Comparison of ENCODE assay signal across 2 cellular contexts in the genomic region with DNA sequence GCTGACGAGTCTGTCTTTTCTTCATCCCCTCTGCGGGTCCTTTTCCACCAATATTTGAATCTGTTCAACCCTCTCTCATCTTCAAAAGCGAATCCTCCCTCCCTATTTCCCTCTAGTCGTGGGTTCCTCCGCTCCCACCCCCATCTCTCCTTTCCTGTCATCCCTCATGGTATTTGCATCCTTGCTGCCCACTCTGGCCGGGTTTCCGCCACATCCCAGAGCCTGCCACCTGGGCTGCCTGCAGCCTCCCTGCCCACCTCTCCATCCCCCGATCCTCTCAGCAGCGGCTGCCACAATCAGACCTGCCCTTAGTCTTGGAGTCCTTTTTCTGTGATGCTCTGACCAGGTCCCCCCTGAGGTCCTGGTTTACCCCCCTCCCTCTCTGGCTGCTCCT.
TF ChIP-seq lines count a peak whose summit lies in the region.

No MANE protein-coding gene starts in this region.

TF ChIP-seq in SK-N-SH, 30 proteins besides CTCF, POLR2A, EP300 and RAD21 (continued from another document):
- TF ChIP-seq, protein P1, sequence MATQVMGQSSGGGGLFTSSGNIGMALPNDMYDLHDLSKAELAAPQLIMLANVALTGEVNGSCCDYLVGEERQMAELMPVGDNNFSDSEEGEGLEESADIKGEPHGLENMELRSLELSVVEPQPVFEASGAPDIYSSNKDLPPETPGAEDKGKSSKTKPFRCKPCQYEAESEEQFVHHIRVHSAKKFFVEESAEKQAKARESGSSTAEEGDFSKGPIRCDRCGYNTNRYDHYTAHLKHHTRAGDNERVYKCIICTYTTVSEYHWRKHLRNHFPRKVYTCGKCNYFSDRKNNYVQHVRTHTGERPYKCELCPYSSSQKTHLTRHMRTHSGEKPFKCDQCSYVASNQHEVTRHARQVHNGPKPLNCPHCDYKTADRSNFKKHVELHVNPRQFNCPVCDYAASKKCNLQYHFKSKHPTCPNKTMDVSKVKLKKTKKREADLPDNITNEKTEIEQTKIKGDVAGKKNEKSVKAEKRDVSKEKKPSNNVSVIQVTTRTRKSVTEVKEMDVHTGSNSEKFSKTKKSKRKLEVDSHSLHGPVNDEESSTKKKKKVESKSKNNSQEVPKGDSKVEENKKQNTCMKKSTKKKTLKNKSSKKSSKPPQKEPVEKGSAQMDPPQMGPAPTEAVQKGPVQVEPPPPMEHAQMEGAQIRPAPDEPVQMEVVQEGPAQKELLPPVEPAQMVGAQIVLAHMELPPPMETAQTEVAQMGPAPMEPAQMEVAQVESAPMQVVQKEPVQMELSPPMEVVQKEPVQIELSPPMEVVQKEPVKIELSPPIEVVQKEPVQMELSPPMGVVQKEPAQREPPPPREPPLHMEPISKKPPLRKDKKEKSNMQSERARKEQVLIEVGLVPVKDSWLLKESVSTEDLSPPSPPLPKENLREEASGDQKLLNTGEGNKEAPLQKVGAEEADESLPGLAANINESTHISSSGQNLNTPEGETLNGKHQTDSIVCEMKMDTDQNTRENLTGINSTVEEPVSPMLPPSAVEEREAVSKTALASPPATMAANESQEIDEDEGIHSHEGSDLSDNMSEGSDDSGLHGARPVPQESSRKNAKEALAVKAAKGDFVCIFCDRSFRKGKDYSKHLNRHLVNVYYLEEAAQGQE (IDR thresholded peaks at IDR 0.05; ENCODE audit: low read depth, low read length): no peak
TF ChIP-seq in SK-N-SH: peak in this region for 1.

TF ChIP-seq in SK-N-SH treated with all-trans-retinoic acid at 6 μM for 48 hours, 23 proteins besides CTCF, POLR2A, EP300 and RAD21 (continued from another document):
- TF ChIP-seq, protein P2, sequence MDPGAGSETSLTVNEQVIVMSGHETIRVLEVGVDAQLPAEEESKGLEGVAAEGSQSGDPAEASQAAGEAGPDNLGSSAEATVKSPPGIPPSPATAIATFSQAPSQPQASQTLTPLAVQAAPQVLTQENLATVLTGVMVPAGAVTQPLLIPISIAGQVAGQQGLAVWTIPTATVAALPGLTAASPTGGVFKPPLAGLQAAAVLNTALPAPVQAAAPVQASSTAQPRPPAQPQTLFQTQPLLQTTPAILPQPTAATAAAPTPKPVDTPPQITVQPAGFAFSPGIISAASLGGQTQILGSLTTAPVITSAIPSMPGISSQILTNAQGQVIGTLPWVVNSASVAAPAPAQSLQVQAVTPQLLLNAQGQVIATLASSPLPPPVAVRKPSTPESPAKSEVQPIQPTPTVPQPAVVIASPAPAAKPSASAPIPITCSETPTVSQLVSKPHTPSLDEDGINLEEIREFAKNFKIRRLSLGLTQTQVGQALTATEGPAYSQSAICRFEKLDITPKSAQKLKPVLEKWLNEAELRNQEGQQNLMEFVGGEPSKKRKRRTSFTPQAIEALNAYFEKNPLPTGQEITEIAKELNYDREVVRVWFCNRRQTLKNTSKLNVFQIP (CRISPR knock-in tag; IDR thresholded peaks at IDR 0.05; ENCODE audit: borderline replicate concordance, low read depth): no peak
- no peak for TF ChIP-seq ZNF8 (CRISPR knock-in tag; IDR thresholded peaks at IDR 0.05)
- no peak for TF ChIP-seq GLIS3 (CRISPR knock-in tag; IDR thresholded peaks at IDR 0.05)
- TF ChIP-seq, protein P3, sequence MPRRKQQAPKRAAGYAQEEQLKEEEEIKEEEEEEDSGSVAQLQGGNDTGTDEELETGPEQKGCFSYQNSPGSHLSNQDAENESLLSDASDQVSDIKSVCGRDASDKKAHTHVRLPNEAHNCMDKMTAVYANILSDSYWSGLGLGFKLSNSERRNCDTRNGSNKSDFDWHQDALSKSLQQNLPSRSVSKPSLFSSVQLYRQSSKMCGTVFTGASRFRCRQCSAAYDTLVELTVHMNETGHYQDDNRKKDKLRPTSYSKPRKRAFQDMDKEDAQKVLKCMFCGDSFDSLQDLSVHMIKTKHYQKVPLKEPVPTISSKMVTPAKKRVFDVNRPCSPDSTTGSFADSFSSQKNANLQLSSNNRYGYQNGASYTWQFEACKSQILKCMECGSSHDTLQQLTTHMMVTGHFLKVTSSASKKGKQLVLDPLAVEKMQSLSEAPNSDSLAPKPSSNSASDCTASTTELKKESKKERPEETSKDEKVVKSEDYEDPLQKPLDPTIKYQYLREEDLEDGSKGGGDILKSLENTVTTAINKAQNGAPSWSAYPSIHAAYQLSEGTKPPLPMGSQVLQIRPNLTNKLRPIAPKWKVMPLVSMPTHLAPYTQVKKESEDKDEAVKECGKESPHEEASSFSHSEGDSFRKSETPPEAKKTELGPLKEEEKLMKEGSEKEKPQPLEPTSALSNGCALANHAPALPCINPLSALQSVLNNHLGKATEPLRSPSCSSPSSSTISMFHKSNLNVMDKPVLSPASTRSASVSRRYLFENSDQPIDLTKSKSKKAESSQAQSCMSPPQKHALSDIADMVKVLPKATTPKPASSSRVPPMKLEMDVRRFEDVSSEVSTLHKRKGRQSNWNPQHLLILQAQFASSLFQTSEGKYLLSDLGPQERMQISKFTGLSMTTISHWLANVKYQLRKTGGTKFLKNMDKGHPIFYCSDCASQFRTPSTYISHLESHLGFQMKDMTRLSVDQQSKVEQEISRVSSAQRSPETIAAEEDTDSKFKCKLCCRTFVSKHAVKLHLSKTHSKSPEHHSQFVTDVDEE (CRISPR knock-in tag; IDR thresholded peaks at IDR 0.05): no peak
- no peak for TF ChIP-seq BACH2 (CRISPR knock-in tag; IDR thresholded peaks at IDR 0.05; ENCODE audit: borderline replicate concordance)
- TF ChIP-seq TCF4 (CRISPR knock-in tag; IDR thresholded peaks at IDR 0.05; ENCODE audit: borderline replicate concordance): no peak
- no peak for TF ChIP-seq ARNTL (CRISPR knock-in tag; IDR thresholded peaks at IDR 0.05; ENCODE audit: borderline replicate concordance, low read depth)
- no peak for TF ChIP-seq OSR1 (CRISPR knock-in tag; IDR thresholded peaks at IDR 0.05)
- TF ChIP-seq ZNF565 (CRISPR knock-in tag; conservative IDR thresholded peaks at IDR 0.05; ENCODE audit: low read depth): no peak
- TF ChIP-seq, protein P4, sequence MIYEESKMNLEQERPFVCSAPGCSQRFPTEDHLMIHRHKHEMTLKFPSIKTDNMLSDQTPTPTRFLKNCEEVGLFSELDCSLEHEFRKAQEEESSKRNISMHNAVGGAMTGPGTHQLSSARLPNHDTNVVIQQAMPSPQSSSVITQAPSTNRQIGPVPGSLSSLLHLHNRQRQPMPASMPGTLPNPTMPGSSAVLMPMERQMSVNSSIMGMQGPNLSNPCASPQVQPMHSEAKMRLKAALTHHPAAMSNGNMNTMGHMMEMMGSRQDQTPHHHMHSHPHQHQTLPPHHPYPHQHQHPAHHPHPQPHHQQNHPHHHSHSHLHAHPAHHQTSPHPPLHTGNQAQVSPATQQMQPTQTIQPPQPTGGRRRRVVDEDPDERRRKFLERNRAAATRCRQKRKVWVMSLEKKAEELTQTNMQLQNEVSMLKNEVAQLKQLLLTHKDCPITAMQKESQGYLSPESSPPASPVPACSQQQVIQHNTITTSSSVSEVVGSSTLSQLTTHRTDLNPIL (CRISPR knock-in tag; IDR thresholded peaks at IDR 0.05; ENCODE audit: low read depth): no peak
- no peak for TF ChIP-seq ZFP30 (CRISPR knock-in tag; IDR thresholded peaks at IDR 0.05)
